Comparison of ENCODE assay signal across 15 cellular contexts in the genomic region with DNA sequence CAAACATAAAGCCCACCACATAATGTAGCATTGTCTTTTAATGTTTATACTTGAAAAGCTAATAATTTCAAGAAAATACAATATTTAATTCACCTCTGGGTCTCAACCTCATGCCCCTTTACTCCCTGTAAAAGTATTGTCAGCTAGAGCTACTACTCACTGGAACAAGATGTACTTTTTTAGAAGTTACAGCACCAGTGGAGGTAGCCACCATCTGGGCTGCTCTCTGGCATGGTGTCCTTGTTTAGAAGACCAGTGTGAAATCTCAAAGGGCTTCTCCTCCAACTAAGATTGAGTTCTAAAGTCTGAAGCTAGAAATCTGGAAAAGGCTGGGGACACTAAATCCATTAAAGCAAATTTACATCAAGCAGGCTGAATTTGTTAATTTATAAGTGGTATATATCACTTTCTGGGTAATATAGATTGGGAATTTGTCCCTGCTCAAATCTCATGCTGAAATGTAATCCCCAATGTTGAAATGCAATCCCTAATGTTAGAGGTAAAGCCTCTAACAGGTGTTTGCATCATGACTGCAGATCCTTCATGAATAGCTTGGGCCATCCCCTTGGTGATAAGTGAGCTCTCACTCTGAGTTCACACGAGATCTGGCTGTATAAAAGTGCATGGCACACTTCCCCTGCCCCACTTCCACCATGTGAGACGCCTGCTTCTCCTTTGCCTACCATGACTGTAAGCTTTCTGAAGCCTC.
"Had no signal": no experiment of that assay in that cellular context is flagged by ENCODE, and none has a peak within 500 bp of the region (broad histone marks: within the 10 kb centered on the region; RNA-seq: fewer than 3 reads in every experiment).

No MANE protein-coding gene starts in this region.

- H3K9me3 ChIP-seq: SJSA1, upper lobe of left lung had no signal

- H3K27ac Mint-ChIP-seq: activated CD8-positive, alpha-beta T cell treated with anti-CD3 and anti-CD28 coated beads for 36 hours had no signal

- H3K4me3 ChIP-seq: SJSA1, upper lobe of left lung had no signal

- H3K4me3 Mint-ChIP-seq: activated CD8-positive, alpha-beta T cell treated with anti-CD3 and anti-CD28 coated beads for 36 hours; activated T-cell treated with anti-CD3 and anti-CD28 coated beads, Interleukin-2, amount 50 U/mL, for 72 hours; neural crest cell had no signal

- H3K9me3 Mint-ChIP-seq: activated CD8-positive, alpha-beta T cell treated with anti-CD3 and anti-CD28 coated beads for 36 hours; activated T-cell treated with anti-CD3 and anti-CD28 coated beads, Interleukin-2, amount 50 U/mL, for 72 hours; neural crest cell had no signal

- H3K27ac ChIP-seq: epithelial cell of prostate, SJSA1, upper lobe of left lung, VCaP had no signal

- H3K27me3 Mint-ChIP-seq: activated CD8-positive, alpha-beta T cell treated with anti-CD3 and anti-CD28 coated beads for 36 hours had no signal

- H3K27me3 ChIP-seq: SJSA1, upper lobe of left lung had no signal

- ATAC-seq: activated CD8-positive, alpha-beta T cell treated with anti-CD3 and anti-CD28 coated beads for 36 hours; activated T-cell treated with anti-CD3 and anti-CD28 coated beads, Interleukin-2, amount 50 U/mL, for 72 hours; left cardiac atrium had no signal

- DNase-seq: activated CD8-positive, alpha-beta memory T cell treated with anti-CD3 and anti-CD28 coated beads, Interleukin-2, amount 50 U/mL, for 4 hours; activated CD8-positive, alpha-beta T cell treated with anti-CD3 and anti-CD28 coated beads for 36 hours; activated gamma-delta T cell treated with Interleukin-2 at 50 U/mL for 16 hours; activated T-cell treated with anti-CD3 and anti-CD28 coated beads, Interleukin-2, amount 50 U/mL, for 72 hours; aorta; cortex of kidney; effector memory CD4-positive, alpha-beta T cell; left cardiac atrium; stimulated activated CD4-positive, alpha-beta T cell treated with anti-CD3 and anti-CD28 coated beads, Interleukin-4, amount 100 ng/mL, for 4 hours; T-helper 9 cell; upper lobe of left lung had no signal
